12 cellular contexts compared by ENCODE assay signal in the genomic region with DNA sequence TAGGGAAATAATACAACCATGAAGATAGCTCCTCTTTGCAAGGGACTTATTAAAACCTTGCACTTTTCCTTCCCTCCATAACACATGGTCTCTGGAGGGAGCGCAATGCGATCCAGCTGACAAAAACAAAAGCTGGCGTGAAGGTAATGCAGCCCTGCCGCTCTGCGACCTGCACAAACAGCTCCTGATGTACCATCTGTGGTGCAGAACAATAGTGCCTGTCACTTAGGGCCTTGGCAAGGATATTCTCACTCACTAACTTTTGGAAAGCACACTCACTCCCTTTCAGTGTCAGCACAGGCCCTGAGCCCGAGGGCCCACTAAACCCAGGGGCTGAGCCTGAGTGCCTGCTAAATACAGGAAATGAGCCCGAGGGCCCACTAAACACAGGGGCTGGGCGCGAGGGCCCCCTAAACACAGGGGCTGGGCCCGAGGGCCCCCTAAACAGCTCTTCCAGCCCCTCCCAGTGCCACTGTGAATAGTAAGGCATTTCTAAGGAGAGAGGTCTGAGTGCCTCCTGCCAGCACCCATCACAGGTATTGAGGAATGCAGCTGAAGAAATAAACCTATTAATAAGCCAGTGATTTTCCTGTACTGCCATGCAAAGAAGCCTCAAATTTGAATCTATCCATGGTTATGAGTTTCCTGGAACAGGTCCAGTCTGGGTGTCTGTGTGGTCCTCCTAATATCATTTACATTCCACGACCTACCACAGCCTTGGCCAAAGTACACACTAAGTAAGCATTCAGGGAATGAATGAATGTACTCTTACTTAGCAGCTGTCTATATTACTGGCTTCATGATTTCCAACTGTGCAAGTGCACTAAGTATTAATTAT. TPM values are rescaled to one million over a fixed set of nuclear protein-coding genes. Genes with fewer than 3 reads are reported as not detected.
DNase-seq lines count a peak whose midpoint lies in the region; ATAC-seq and TF ChIP-seq lines count a peak whose summit lies in the region.
"Had no signal": no experiment of that assay in that cellular context is flagged by ENCODE, and none has a peak within 500 bp of the region (broad histone marks: within the 10 kb centered on the region; RNA-seq: fewer than 3 reads in every experiment).

No MANE protein-coding gene starts in this region.

- H3K9ac ChIP-seq in SK-N-MC (ENCODE audit: insufficient read length) = no peak overlapping the region

- TF ChIP-seq EP300 in suprapubic skin (IDR thresholded peaks at IDR 0.05) = no peak

- H3K4me1 ChIP-seq in hepatocyte (ENCODE audit: insufficient read depth) = peaks cover 11% of the 10 kb centered on the region
- H3K4me1 ChIP-seq in suprapubic skin = peaks cover 29% of the 10 kb centered on the region
- H3K4me1 ChIP-seq: gastrocnemius medialis had no signal

- no peak overlapping the region for H2AFZ ChIP-seq in hepatocyte

- TF ChIP-seq CTCF in hepatocyte (IDR thresholded peaks at IDR 0.05; ENCODE audit: poor library complexity) (no peak), suprapubic skin (IDR thresholded peaks at IDR 0.05) (no peak)

- H3K79me2 ChIP-seq in hepatocyte = peaks cover 9% of the 10 kb centered on the region

- ATAC-seq in GM19467 (IDR thresholded peaks at IDR 0.05; ENCODE audit: unreplicated experiment) = no peak
- ATAC-seq in left lobe of liver = no peak

- no peak for TF ChIP-seq POLR2A in suprapubic skin (IDR thresholded peaks at IDR 0.05)

- H3K36me3 ChIP-seq in SK-N-MC (ENCODE audit: insufficient read depth, low read length) (no peaks in the 10 kb centered on the region), hepatocyte (replicated peaks; ENCODE audit: insufficient read depth, low read depth) (no peaks in the 10 kb centered on the region), suprapubic skin (no peaks in the 10 kb centered on the region), MG63 (no peaks in the 10 kb centered on the region)
- H3K36me3 ChIP-seq: gastrocnemius medialis had no signal

- WGBS in hepatocyte (ENCODE audit: low lambda C conversion rate, missing lambda C conversion rate) = 80% methylated on average over 11 of the region's 11 CpGs
- WGBS in suprapubic skin = 45% methylated on average over 7 of the region's 11 CpGs

- no peaks in the 10 kb centered on the region for H3K9me3 ChIP-seq in SK-N-MC (ENCODE audit: low read depth, low read length)
- H3K9me3 ChIP-seq in hepatocyte (ENCODE audit: low read depth) = no peaks in the 10 kb centered on the region
- H3K9me3 ChIP-seq in suprapubic skin = no peaks in the 10 kb centered on the region
- H3K9me3 ChIP-seq in MG63 = no peaks in the 10 kb centered on the region
- H3K9me3 ChIP-seq: gastrocnemius medialis had no signal

- H3K4me3 ChIP-seq in SK-N-MC (peak overlapping the region; percentile 39), hepatocyte (no peak overlapping the region), suprapubic skin (peak overlapping the region; percentile 10), MG63 (no peak overlapping the region)
- H3K4me3 ChIP-seq: gastrocnemius medialis had no signal

- no peaks in the 10 kb centered on the region for H4K20me1 ChIP-seq in hepatocyte (ENCODE audit: insufficient read depth, poor library complexity, severe bottlenecking)

- H3K9me2 ChIP-seq in hepatocyte (replicated peaks; ENCODE audit: insufficient read depth) = no peaks in the 10 kb centered on the region

- H3K27ac ChIP-seq in SK-N-MC (peak overlapping the region; percentile 67; the same call in 1 of the 2 replicates), hepatocyte (peak overlapping the region; percentile 33), suprapubic skin (peak overlapping the region; percentile 82)
- H3K27ac ChIP-seq: gastrocnemius medialis had no signal

- DNase-seq in NCI-H128 (lab: John Stamatoyannopoulos, UW; ENCODE audit: unreplicated experiment) = peak; percentile 54
- DNase-seq in SK-N-MC (ENCODE audit: low read depth, low spot score) = no peak
- DNase-seq in hepatocyte (ENCODE audit: low spot score) = no peak
- no peak for DNase-seq in suprapubic skin (ENCODE audit: low spot score in 2 of 2)
- no peak for DNase-seq in MG63
- DNase-seq in HuH-7 (ENCODE audit: low spot score) = no peak
- no peak for DNase-seq in left lobe of liver (ENCODE audit: low spot score)
- DNase-seq: activated CD4-positive, alpha-beta T cell treated with anti-CD3 and anti-CD28 coated beads, Interleukin-2, amount 50 U/mL, for 4 hours; HCEC 1CT; NCI-H1417 had no signal

- H3K4me2 ChIP-seq in hepatocyte = peak overlapping the region; percentile 40

- no peaks in the 10 kb centered on the region for H3K27me3 ChIP-seq in hepatocyte
- no peaks in the 10 kb centered on the region for H3K27me3 ChIP-seq in suprapubic skin
- no peaks in the 10 kb centered on the region for H3K27me3 ChIP-seq in MG63
- H3K27me3 ChIP-seq: gastrocnemius medialis had no signal

RNA-seq across cellular contexts. Expression of a gene that starts 9.3 kb away (rescaled TPM):
- total RNA-seq in hepatocyte (7.6 and 14.1 TPM in 2 replicates), suprapubic skin (10 to 100 TPM; 11.9 to 29.9 (median 14.4) TPM), left lobe of liver (10.9 TPM)
- 4.1 and 4.8 TPM in 2 replicates for polyA plus RNA-seq in hepatocyte
- total RNA-seq in MG63 (2014; rRNA removed; shearing (Covaris generic); ENCODE audit: low replicate concordance) = not detected in 2 replicates

Comparison
In these comparisons a context has a peak if more than half of its experiments do, and no peak if none do; other contexts are left out.
1. H3K4me3 ChIP-seq: peak in SK-N-MC (single experiment) and suprapubic skin (single experiment); none in hepatocyte (single experiment) and MG63 (single experiment).
2. Peak in every context shown above with its lines, with median percentiles within 50 percentile points of each other: H3K27ac ChIP-seq.